Comparison of ENCODE assay signal across 18 cellular contexts in the genomic region with DNA sequence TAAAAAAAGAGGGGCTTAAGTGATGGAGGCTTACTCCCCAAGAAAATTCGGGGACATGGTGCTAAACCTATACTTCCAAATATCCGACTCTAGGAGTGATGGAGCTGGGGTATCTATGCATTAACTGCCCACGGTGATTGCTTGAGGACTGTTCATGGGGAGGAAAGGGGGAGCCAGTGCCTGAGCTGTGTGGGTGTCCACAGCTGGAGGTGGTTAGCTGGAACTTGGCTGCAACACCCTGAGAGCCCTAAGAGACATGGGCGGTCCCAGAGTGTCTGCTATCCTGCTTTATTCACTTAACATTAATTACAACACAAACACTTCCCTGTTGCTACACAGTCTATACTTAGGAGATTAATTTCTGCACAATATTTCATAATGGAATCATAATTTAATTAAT. TPM values are rescaled to one million over a fixed set of nuclear protein-coding genes. Genes with fewer than 3 reads are reported as not detected.
A peak's percentile ranks its signal among the peaks of the same experiment; 100 is the strongest.
DNase-seq lines count a peak whose midpoint lies in the region; ATAC-seq and TF ChIP-seq lines count a peak whose summit lies in the region.
"Had no signal": no experiment of that assay in that cellular context is flagged by ENCODE, and none has a peak within 500 bp of the region (broad histone marks: within the 10 kb centered on the region; RNA-seq: fewer than 3 reads in every experiment).

No MANE protein-coding gene starts in this region.

- DNase-seq in AG10803 (ENCODE audit: low read depth) (peak; percentile 43), GM23248 (peak; percentile 44), lower lobe of right lung (no peak), upper lobe of right lung (no peak), Kasumi-1 (lab: John Stamatoyannopoulos, UW) (no peak), adrenal gland (no peak), ACHN (no peak)
- DNase-seq: Calu3; CD8-positive, alpha-beta T cell; DMS79 treated with DMSO at 0.1 percent for 48 hours; GF-D8; H7; KBM-7 had no signal

- TF ChIP-seq CTCF in AG10803 (conservative IDR thresholded peaks at IDR 0.05; ENCODE audit: low read length) (no peak), lower lobe of right lung (IDR thresholded peaks at IDR 0.05) (no peak), upper lobe of right lung (IDR thresholded peaks at IDR 0.05) (no peak), adrenal gland (IDR thresholded peaks at IDR 0.05) (no peak)

- no peak overlapping the region for H2AFZ ChIP-seq in GM23248
- H2AFZ ChIP-seq: GM23338 had no signal

- intact Hi-C loops in lower lobe of right lung (cut with DNase I) (no loop called here), upper lobe of right lung (cut with DNase I) (loop anchor here (10.0 kb wide), 1 partner anchor 306 kb away; no protein-coding TSS in a partner anchor), adrenal gland (cut with DNase I) (loop anchor here (10.0 kb wide), 2 partner anchors 306 to 496 kb away; partner anchors contain the start of gene PAN3 (in 1 of the 2))

- ATAC-seq in lower lobe of right lung, result peak; percentile 31 to 47
- ATAC-seq in upper lobe of right lung, result peak; percentile 85
- ATAC-seq: CD8-positive, alpha-beta T cell; GM12878; GM23338; HCT116; HepG2 had no signal

- H3K9me3 ChIP-seq in GM23248 (ENCODE audit: low read depth), result no peaks in the 10 kb centered on the region
- no peaks in the 10 kb centered on the region for H3K9me3 ChIP-seq in lower lobe of right lung
- H3K9me3 ChIP-seq in upper lobe of right lung, result no peaks in the 10 kb centered on the region
- H3K9me3 ChIP-seq in adrenal gland (replicated peaks in 1 of 3), result no peaks in the 10 kb centered on the region
- H3K9me3 ChIP-seq: BLaER1 had no signal

- H3K4me3 ChIP-seq in AG10803 (ENCODE audit: low read length) (no peak overlapping the region), GM23248 (no peak overlapping the region), lower lobe of right lung (no peak overlapping the region), upper lobe of right lung (no peak overlapping the region), adrenal gland (no peak overlapping the region)
- H3K4me3 ChIP-seq: BLaER1, GM12878, GM23338 had no signal

- H3K4me2 ChIP-seq in GM23248 (ENCODE audit: unreplicated experiment), result no peak overlapping the region
- H3K4me2 ChIP-seq: BLaER1, GM23338 had no signal

- no peaks in the 10 kb centered on the region for H3K9me2 ChIP-seq in GM23248 (ENCODE audit: insufficient read depth)

- 50 to 60% methylated on average over 4 of the region's 4 CpGs for WGBS in GM23248 (ENCODE audit: low coverage in 1 of 2, low lambda C conversion rate in 2 of 2, missing lambda C conversion rate in 2 of 2), 2 experiments
- WGBS in adrenal gland, 4 donors, result 80 to 89% (median 88%) methylated on average over 4 of the region's 4 CpGs

- H3K9ac ChIP-seq in GM23248, result no peak overlapping the region
- H3K9ac ChIP-seq: BLaER1 had no signal

- H3F3A ChIP-seq in GM23248 (ENCODE audit: insufficient read depth), result peaks cover 16% of the 10 kb centered on the region

- peaks cover 18% of the 10 kb centered on the region for H3K4me1 ChIP-seq in GM23248 (ENCODE audit: insufficient read depth)
- H3K4me1 ChIP-seq in lower lobe of right lung, result no peaks in the 10 kb centered on the region
- H3K4me1 ChIP-seq in upper lobe of right lung, result no peaks in the 10 kb centered on the region
- no peaks in the 10 kb centered on the region for H3K4me1 ChIP-seq in adrenal gland (replicated peaks in 1 of 2)

- no peaks in the 10 kb centered on the region for H3K79me2 ChIP-seq in GM23248 (ENCODE audit: insufficient read depth)

- in situ Hi-C loops in GM23248 (cut with MboI) (no loop called here), ACHN (cut with HindIII; ENCODE audit: low pct_ligation_motif_present, low pct_unique_long_range_greater_than_20kb, low sequenced_read_pairs) (no loop called here)

- no peaks in the 10 kb centered on the region for H4K20me1 ChIP-seq in GM23248 (ENCODE audit: insufficient read depth)
- H4K20me1 ChIP-seq: BLaER1 had no signal

- TF ChIP-seq POLR2A in adrenal gland (IDR thresholded peaks at IDR 0.05), result no peak

- no peak overlapping the region for H3K27ac ChIP-seq in GM23248
- no peak overlapping the region for H3K27ac ChIP-seq in lower lobe of right lung
- H3K27ac ChIP-seq in upper lobe of right lung, result no peak overlapping the region
- H3K27ac ChIP-seq in adrenal gland, result no peak overlapping the region
- H3K27ac ChIP-seq: BLaER1 had no signal

- H3K27me3 ChIP-seq in GM23248 (replicated peaks; ENCODE audit: insufficient read depth) (no peaks in the 10 kb centered on the region), lower lobe of right lung (ENCODE audit: low read depth) (no peaks in the 10 kb centered on the region), upper lobe of right lung (no peaks in the 10 kb centered on the region), adrenal gland (no peaks in the 10 kb centered on the region)
- H3K27me3 ChIP-seq: BLaER1 had no signal

- H3K36me3 ChIP-seq in GM23248 (ENCODE audit: low read depth), result no peaks in the 10 kb centered on the region
- H3K36me3 ChIP-seq in lower lobe of right lung, result no peaks in the 10 kb centered on the region
- no peaks in the 10 kb centered on the region for H3K36me3 ChIP-seq in upper lobe of right lung
- no peaks in the 10 kb centered on the region for H3K36me3 ChIP-seq in adrenal gland (replicated peaks in 1 of 2)
- H3K36me3 ChIP-seq: BLaER1 had no signal

RNA-seq across cellular contexts. Expression of gene POMP, which starts 28.1 kb away (rescaled TPM):
- total RNA-seq in GM23248 (2014; rRNA removed; shearing (Covaris generic)), result 106 and 125 TPM in 2 replicates
- 329 and 335 TPM in 2 replicates for polyA plus RNA-seq in GM23248 (2016; fragmentation: Nextera tagmentation; extraction: Ambion mirVana)
- total RNA-seq in lower lobe of right lung, result 58.7 TPM
- 56.5 TPM for total RNA-seq in upper lobe of right lung
- 100 to 1,000 TPM in 1 of 8 donors, 10 to 100 TPM in 7; 43.4 to 107 (median 65.3) TPM for total RNA-seq in adrenal gland
- polyA plus RNA-seq in adrenal gland, result 100 to 1,000 TPM in 1 of 3 donors, 10 to 100 TPM in 2; 40.1 to 129 (median 61.9) TPM

Comparison
In these comparisons a context has a peak if more than half of its experiments do, and no peak if none do; other contexts are left out.
1. DNase-seq: peak in AG10803 (single experiment) and GM23248 (single experiment); none in lower lobe of right lung (single experiment), upper lobe of right lung (single experiment), Kasumi-1 (0 of 2), adrenal gland (0 of 7) and ACHN (single experiment).